In the genomic region with DNA sequence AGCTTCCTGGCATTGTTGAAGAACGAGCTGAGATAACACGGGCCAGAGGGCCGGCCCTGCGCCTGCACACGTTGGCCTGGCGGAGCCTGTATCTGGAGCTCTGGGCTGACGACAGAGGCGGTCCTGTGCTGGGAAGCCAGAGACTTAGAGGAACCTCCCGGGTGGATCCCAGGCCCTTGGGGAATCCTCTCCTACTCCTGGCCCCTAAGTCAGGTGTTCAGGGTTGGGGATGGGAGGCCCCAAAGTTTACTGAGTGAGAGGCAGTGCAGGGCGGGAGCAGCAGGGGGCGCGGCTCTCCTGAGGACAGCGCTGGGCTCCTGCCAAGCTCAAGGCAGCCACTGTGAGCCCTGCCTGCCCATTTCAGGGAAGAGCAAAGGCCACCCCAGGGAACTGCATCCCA, we compare ENCODE assay signal across 9 cellular contexts. TPM values are rescaled to one million over a fixed set of nuclear protein-coding genes. Genes with fewer than 3 reads are reported as not detected.
DNase-seq lines count a peak whose midpoint lies in the region; FAIRE-seq and TF ChIP-seq lines count a peak whose summit lies in the region.
"Had no signal": no experiment of that assay in that cellular context is flagged by ENCODE, and none has a peak within 500 bp of the region (broad histone marks: within the 10 kb centered on the region; RNA-seq: fewer than 3 reads in every experiment).

No MANE protein-coding gene starts in this region.

- no peaks in the 10 kb centered on the region for H3K4me1 ChIP-seq in small intestine (ENCODE audit: control insufficient read depth in 2 of 2, insufficient read depth in 1 of 2, low read depth in 1 of 2, low read length in 1 of 2)

- POLR2A ChIA-PET in activated CD4-positive, alpha-beta T cell treated with anti-CD3 and anti-CD28 coated beads, Interleukin-2, amount 10 ng/mL, durations not matched to agents 7 days and 5 days (lab: Charles Lee), result no interaction called here

- DNase-seq in activated naive CD4-positive, alpha-beta T cell treated with Interleukin-2 at 50 U/mL for 16 hours, result peak; percentile 15
- no peak for DNase-seq in activated naive CD4-positive, alpha-beta T cell treated with anti-CD3 and anti-CD28 coated beads, Interleukin-2, amount 50 U/mL, for 16 hours
- peak; percentile 29 for DNase-seq in activated CD4-positive, alpha-beta T cell treated with anti-CD3 and anti-CD28 coated beads, Interleukin-2, amount 10 ng/mL, durations not matched to agents 7 days and 5 days
- DNase-seq in cardiac septum (ENCODE audit: low spot score), result peak; percentile 86
- DNase-seq in small intestine, result peak; percentile 49
- DNase-seq in NCI-H2171 treated with DMSO at 0.1 percent for 48 hours (lab: John Stamatoyannopoulos, UW), result no peak
- DNase-seq in NCI-H1105 (lab: John Stamatoyannopoulos, UW), result no peak

- 4 to 31% (median 27%) methylated on average over 13 of the region's 13 CpGs for WGBS in small intestine, 3 donors

- H3K36me3 ChIP-seq in small intestine (ENCODE audit: control insufficient read depth in 2 of 2, insufficient read depth in 2 of 2, low read length in 2 of 2), result no peaks in the 10 kb centered on the region

- H3K27me3 ChIP-seq in small intestine (ENCODE audit: control insufficient read depth in 2 of 2, insufficient read depth in 2 of 2, low read length in 2 of 2), result peaks cover 2 to 11% of the 10 kb centered on the region in 2 donors

- FAIRE-seq in small intestine (lab: Jason Lieb, UNC), result no peak

- H3K27ac ChIP-seq in small intestine (ENCODE audit: low read depth in 1 of 2, low read length in 1 of 2), result no peak overlapping the region

- no peaks in the 10 kb centered on the region for H3K4me1 Mint-ChIP-seq in activated CD4-positive, alpha-beta T cell treated with anti-CD3 and anti-CD28 coated beads, Interleukin-2, amount 10 ng/mL, durations not matched to agents 7 days and 5 days
- H3K4me1 Mint-ChIP-seq: central memory CD8-positive, alpha-beta T cell had no signal

- no peak overlapping the region for H3K4me3 ChIP-seq in small intestine (ENCODE audit: low read depth in 1 of 2, low read length in 2 of 2)

- CTCF ChIA-PET in activated CD4-positive, alpha-beta T cell treated with anti-CD3 and anti-CD28 coated beads, Interleukin-2, amount 10 ng/mL, durations not matched to agents 7 days and 5 days (lab: Charles Lee), result interaction anchor here (0.6 to 1.3 kb wide), 6 partner anchors 8 to 264 kb away, joined by 3 to 8 read pairs (median 3); a partner anchor contains a TSS

- no peak overlapping the region for H3K4me3 Mint-ChIP-seq in activated CD4-positive, alpha-beta T cell treated with anti-CD3 and anti-CD28 coated beads, Interleukin-2, amount 10 ng/mL, durations not matched to agents 7 days and 5 days
- H3K4me3 Mint-ChIP-seq: central memory CD8-positive, alpha-beta T cell had no signal

- TF ChIP-seq CTCF in LNCAP (IDR thresholded peaks at IDR 0.05), result peak; percentile 56

- no peaks in the 10 kb centered on the region for H3K36me3 Mint-ChIP-seq in activated CD4-positive, alpha-beta T cell treated with anti-CD3 and anti-CD28 coated beads, Interleukin-2, amount 10 ng/mL, durations not matched to agents 7 days and 5 days (ENCODE audit: low read depth)

- H3K9me3 Mint-ChIP-seq in activated CD4-positive, alpha-beta T cell treated with anti-CD3 and anti-CD28 coated beads, Interleukin-2, amount 10 ng/mL, durations not matched to agents 7 days and 5 days, result no peaks in the 10 kb centered on the region
- H3K9me3 Mint-ChIP-seq: central memory CD8-positive, alpha-beta T cell had no signal

- no peak overlapping the region for H3K27ac Mint-ChIP-seq in activated CD4-positive, alpha-beta T cell treated with anti-CD3 and anti-CD28 coated beads, Interleukin-2, amount 10 ng/mL, durations not matched to agents 7 days and 5 days

- H3K27me3 Mint-ChIP-seq in activated CD4-positive, alpha-beta T cell treated with anti-CD3 and anti-CD28 coated beads, Interleukin-2, amount 10 ng/mL, durations not matched to agents 7 days and 5 days, result peaks cover 24% of the 10 kb centered on the region

- H3K9me3 ChIP-seq in small intestine (ENCODE audit: control insufficient read depth, low read depth), result no peaks in the 10 kb centered on the region

- intact Hi-C loops in cardiac septum (cut with DNase I), result loop anchor here (2.0 kb wide), 1 partner anchor 24 kb away; no protein-coding TSS in a partner anchor

RNA-seq across cellular contexts. Expression of a gene that starts 2.5 kb away (rescaled TPM):
- total RNA-seq in activated CD4-positive, alpha-beta T cell treated with anti-CD3 and anti-CD28 coated beads, Interleukin-2, amount 10 ng/mL, durations not matched to agents 7 days and 5 days, result not detected
- 50.8 TPM for total RNA-seq in cardiac septum
- polyA plus RNA-seq in small intestine, result 10 to 100 TPM in 1 of 3 donors, 1 to 10 TPM in 1, under 1 TPM in 1; 0.67 to 13.2 (median 3.8) TPM

Comparison
In these comparisons a context has a peak if more than half of its experiments do, and no peak if none do; other contexts are left out.
1. DNase-seq: peak in activated naive CD4-positive, alpha-beta T cell treated with Interleukin-2 at 50 U/mL for 16 hours (single experiment), activated CD4-positive, alpha-beta T cell treated with anti-CD3 and anti-CD28 coated beads, Interleukin-2, amount 10 ng/mL, durations not matched to agents 7 days and 5 days (single experiment), cardiac septum (single experiment) and small intestine (single experiment); none in activated naive CD4-positive, alpha-beta T cell treated with anti-CD3 and anti-CD28 coated beads, Interleukin-2, amount 50 U/mL, for 16 hours (single experiment), NCI-H2171 treated with DMSO at 0.1 percent for 48 hours (single experiment) and NCI-H1105 (single experiment).
2. RNA of a gene that starts 2.5 kb away (total RNA-seq): 50.8 TPM in cardiac septum (single experiment); not detected in activated CD4-positive, alpha-beta T cell treated with anti-CD3 and anti-CD28 coated beads, Interleukin-2, amount 10 ng/mL, durations not matched to agents 7 days and 5 days; every median in the first group is over 10 times any median in the second.